ENCODE assay signal across 17 cellular contexts in genomic region chr2:182366625-182367024, GRCh38.
A peak's percentile ranks its signal among the peaks of the same experiment; 100 is the strongest.
DNase-seq lines count a peak whose midpoint lies in the region; ATAC-seq and TF ChIP-seq lines count a peak whose summit lies in the region.
"Had no signal": no experiment of that assay in that cellular context is flagged by ENCODE, and none has a peak within 500 bp of the region (broad histone marks: within the 10 kb centered on the region; RNA-seq: fewer than 3 reads in every experiment).

No MANE protein-coding gene starts in this region.

- H3K4me1 ChIP-seq in adipocyte (ENCODE audit: control insufficient read depth, insufficient read depth, low read length) (peaks cover 51% of the 10 kb centered on the region), lung (ENCODE audit: control insufficient read depth in 2 of 2, insufficient read depth in 2 of 2, low read length in 2 of 2) (peaks cover 0 to 3% of the 10 kb centered on the region in 2 donors)
- H3K4me1 ChIP-seq: HAP-1 had no signal

- POLR2A ChIA-PET in activated CD4-positive, alpha-beta memory T cell treated with anti-CD3 and anti-CD28 coated beads for 36 hours (lab: Charles Lee), result no interaction called here

- TF ChIP-seq CTCF in AG09309 (IDR thresholded peaks at IDR 0.05; ENCODE audit: control insufficient read depth, insufficient read depth, low read depth, low read length, missing control alignments), result no peak
- TF ChIP-seq CTCF in lung (IDR thresholded peaks at IDR 0.05; ENCODE audit: control extremely low read depth, extremely low read depth), result no peak

- peak; percentile 37 for ATAC-seq in lung (ENCODE audit: insufficient read depth, low FRiP score)
- ATAC-seq: stimulated activated naive CD8-positive, alpha-beta T cell treated with anti-CD3 and anti-CD28 coated beads, Interleukin-15, amount 100 ng/mL, for 72 hours had no signal

- WGBS in lung, 2 donors, result 49 to 73% methylated on average over 4 of the region's 4 CpGs

- H3K27me3 ChIP-seq in adipocyte (replicated peaks; ENCODE audit: control insufficient read depth, insufficient read depth, low read length), result no peaks in the 10 kb centered on the region
- no peaks in the 10 kb centered on the region for H3K27me3 ChIP-seq in lung (ENCODE audit: control insufficient read depth, insufficient read depth)
- H3K27me3 ChIP-seq: ascending aorta, neutrophil had no signal

- no peak overlapping the region for H3K4me3 Mint-ChIP-seq in activated CD4-positive, alpha-beta memory T cell treated with anti-CD3 and anti-CD28 coated beads for 36 hours
- H3K4me3 Mint-ChIP-seq: CD4-positive, alpha-beta T cell; stimulated activated naive CD8-positive, alpha-beta T cell treated with anti-CD3 and anti-CD28 coated beads, Interleukin-15, amount 100 ng/mL, for 72 hours had no signal

- DNase-seq in AG09309 (ENCODE audit: low read depth) (peak; percentile 59), LHCN-M2 (ENCODE audit: low read depth) (peak; percentile 71), adipocyte (ENCODE audit: low read depth) (no peak), lung (ENCODE audit: low spot score) (no peak), DMS 273 (lab: John Stamatoyannopoulos, UW; ENCODE audit: unreplicated experiment) (no peak), superior temporal gyrus (ENCODE audit: extremely low spot score) (no peak), SIG-M5 (lab: John Stamatoyannopoulos, UW) (no peak)
- DNase-seq in activated CD4-positive, alpha-beta memory T cell treated with anti-CD3 and anti-CD28 coated beads for 36 hours, result no peak
- DNase-seq: CD4-positive, alpha-beta T cell; islet precursor cell; PC-9; stimulated activated CD4-positive, alpha-beta T cell treated with anti-CD3 and anti-CD28 coated beads, Interleukin-1b, Interleukin-23, amount 100 ng/mL, for 48 hours; stimulated activated naive CD8-positive, alpha-beta T cell treated with anti-CD3 and anti-CD28 coated beads, Interleukin-15, amount 100 ng/mL, for 72 hours had no signal

- H3K4me1 Mint-ChIP-seq in activated CD4-positive, alpha-beta memory T cell treated with anti-CD3 and anti-CD28 coated beads for 36 hours (ENCODE audit: low read depth), result no peaks in the 10 kb centered on the region
- H3K4me1 Mint-ChIP-seq: stimulated activated naive CD8-positive, alpha-beta T cell treated with anti-CD3 and anti-CD28 coated beads, Interleukin-15, amount 100 ng/mL, for 72 hours had no signal

- no peak overlapping the region for H3K4me3 ChIP-seq in AG09309 (ENCODE audit: control insufficient read depth, low read depth, low read length)
- peak overlapping the region; percentile 13 for H3K4me3 ChIP-seq in adipocyte (ENCODE audit: low read length)
- no peak overlapping the region for H3K4me3 ChIP-seq in lung
- H3K4me3 ChIP-seq: ascending aorta, HAP-1, PC-9 had no signal

- CTCF ChIA-PET in activated CD4-positive, alpha-beta memory T cell treated with anti-CD3 and anti-CD28 coated beads for 36 hours (lab: Charles Lee), result no interaction called here

- H3K9me3 ChIP-seq in adipocyte (ENCODE audit: control insufficient read depth, low read length), result no peaks in the 10 kb centered on the region
- H3K9me3 ChIP-seq in lung (ENCODE audit: control insufficient read depth in 2 of 2, insufficient read depth in 1 of 2, low read length in 1 of 2), result no peaks in the 10 kb centered on the region
- H3K9me3 ChIP-seq: ascending aorta, HAP-1, neutrophil had no signal

- H3K36me3 ChIP-seq in adipocyte (ENCODE audit: control insufficient read depth, insufficient read depth, low read length, severe bottlenecking) (no peaks in the 10 kb centered on the region), lung (ENCODE audit: control insufficient read depth in 2 of 2, insufficient read depth in 2 of 2, low read length in 2 of 2) (no peaks in the 10 kb centered on the region)
- H3K36me3 ChIP-seq: ascending aorta, HAP-1, neutrophil had no signal

- H3K27ac ChIP-seq in lung (ENCODE audit: low read depth in 1 of 2, low read length in 1 of 2), result no peak overlapping the region
- H3K27ac ChIP-seq: epithelial cell of prostate, neutrophil, PC-9 had no signal

- H3K36me3 Mint-ChIP-seq in activated CD4-positive, alpha-beta memory T cell treated with anti-CD3 and anti-CD28 coated beads for 36 hours, result no peaks in the 10 kb centered on the region

- no peaks in the 10 kb centered on the region for H3K27me3 Mint-ChIP-seq in activated CD4-positive, alpha-beta memory T cell treated with anti-CD3 and anti-CD28 coated beads for 36 hours
- H3K27me3 Mint-ChIP-seq: CD4-positive, alpha-beta T cell; stimulated activated naive CD8-positive, alpha-beta T cell treated with anti-CD3 and anti-CD28 coated beads, Interleukin-15, amount 100 ng/mL, for 72 hours had no signal

- no peaks in the 10 kb centered on the region for H3K9me3 Mint-ChIP-seq in activated CD4-positive, alpha-beta memory T cell treated with anti-CD3 and anti-CD28 coated beads for 36 hours
- H3K9me3 Mint-ChIP-seq: CD4-positive, alpha-beta T cell had no signal

- H3K27ac Mint-ChIP-seq in activated CD4-positive, alpha-beta memory T cell treated with anti-CD3 and anti-CD28 coated beads for 36 hours, result no peak overlapping the region
- H3K27ac Mint-ChIP-seq: CD4-positive, alpha-beta T cell; stimulated activated naive CD8-positive, alpha-beta T cell treated with anti-CD3 and anti-CD28 coated beads, Interleukin-15, amount 100 ng/mL, for 72 hours had no signal

- H3K9ac ChIP-seq in adipocyte (ENCODE audit: low read length), result peak overlapping the region; percentile 39

- intact Hi-C loops in activated CD4-positive, alpha-beta memory T cell treated with anti-CD3 and anti-CD28 coated beads for 36 hours (cut with micrococcal nuclease), result no loop called here

Comparison
In these comparisons a context has a peak if more than half of its experiments do, and no peak if none do; other contexts are left out.
1. DNase-seq: peak in AG09309 (single experiment) and LHCN-M2 (single experiment); none in adipocyte (single experiment), lung (single experiment), DMS 273 (single experiment), superior temporal gyrus (single experiment), SIG-M5 (single experiment) and activated CD4-positive, alpha-beta memory T cell treated with anti-CD3 and anti-CD28 coated beads for 36 hours (single experiment).